21 cellular contexts compared by ENCODE assay signal in genomic region chr9:100030548-100030947, GRCh38.
DNase-seq lines count a peak whose midpoint lies in the region; ATAC-seq and TF ChIP-seq lines count a peak whose summit lies in the region.
"Had no signal": no experiment of that assay in that cellular context is flagged by ENCODE, and none has a peak within 500 bp of the region (broad histone marks: within the 10 kb centered on the region; RNA-seq: fewer than 3 reads in every experiment).

No MANE protein-coding gene starts in this region.

- H4K20me1 ChIP-seq in OCI-LY1 (ENCODE audit: insufficient read depth, low read length): no peaks in the 10 kb centered on the region

- no peak overlapping the region for H3K4me3 ChIP-seq in OCI-LY1 (ENCODE audit: low read depth, low read length, poor library complexity, severe bottlenecking)
- H3K4me3 ChIP-seq: thoracic aorta had no signal

- peaks cover 21% of the 10 kb centered on the region for H3K4me1 Mint-ChIP-seq in activated naive CD8-positive, alpha-beta T cell treated with anti-CD3 and anti-CD28 coated beads, Interleukin-2, amount 50 U/mL, for 24 hours
- peaks cover 22% of the 10 kb centered on the region for H3K4me1 Mint-ChIP-seq in activated naive CD8-positive, alpha-beta T cell treated with anti-CD3 and anti-CD28 coated beads for 36 hours
- peaks cover 21 to 38% of the 10 kb centered on the region in 2 donors for H3K4me1 Mint-ChIP-seq in stimulated activated naive B cell treated with anti-CD40 and anti-IgM and Interleukin-4, amounts not matched to agents 10 μg/mL and 1 μg/mL and 100 μg/mL, for 72 hours

- H3K27ac ChIP-seq in OCI-LY1 (ENCODE audit: low read depth, low read length, poor library complexity, severe bottlenecking): peak overlapping the region; percentile 15
- H3K27ac ChIP-seq: 22Rv1, thoracic aorta had no signal

- H3K9ac ChIP-seq in OCI-LY1 (ENCODE audit: low read length): no peak overlapping the region

- H3K9me3 ChIP-seq in OCI-LY1 (ENCODE audit: low read length): peaks cover 3% of the 10 kb centered on the region; the same call in 1 of the 2 replicates
- H3K9me3 ChIP-seq: thoracic aorta had no signal

- no peak overlapping the region for H3K4me2 ChIP-seq in OCI-LY1 (ENCODE audit: low read length)

- peak overlapping the region; percentile 28 for H3K27ac Mint-ChIP-seq in activated naive CD8-positive, alpha-beta T cell treated with anti-CD3 and anti-CD28 coated beads, Interleukin-2, amount 50 U/mL, for 24 hours
- H3K27ac Mint-ChIP-seq in activated naive CD8-positive, alpha-beta T cell treated with anti-CD3 and anti-CD28 coated beads for 36 hours: no peak overlapping the region
- H3K27ac Mint-ChIP-seq in stimulated activated naive B cell treated with anti-CD40 and anti-IgM and Interleukin-4, amounts not matched to agents 10 μg/mL and 1 μg/mL and 100 μg/mL, for 72 hours: no peak overlapping the region
- H3K27ac Mint-ChIP-seq: activated naive CD4-positive, alpha-beta T cell treated with anti-CD3 and anti-CD28 coated beads, Interleukin-2, amount 10 ng/mL, durations not matched to agents 7 days and 5 days; activated T-helper 1 cell treated with anti-CD3 and anti-CD28 coated beads, Interleukin-12 subunit alpha, Interleukin-12 subunit beta, Interleukin-2, Interleukin-4 antibody, amounts not matched to agents 30 ng/mL and 10 ng/mL and 1 ng/mL, durations not matched to agents 14 hours and 24 hours and 36 hours had no signal

- H3F3A ChIP-seq in OCI-LY1 (ENCODE audit: insufficient read depth, low read length): no peaks in the 10 kb centered on the region

- no peaks in the 10 kb centered on the region for H3K27me3 ChIP-seq in OCI-LY1 (ENCODE audit: insufficient read depth, low read length)

- peaks cover 46% of the 10 kb centered on the region for H3K36me3 ChIP-seq in OCI-LY1 (ENCODE audit: insufficient read depth, low read length)
- H3K36me3 ChIP-seq: thoracic aorta had no signal

- no peak for DNase-seq in activated naive CD8-positive, alpha-beta T cell treated with anti-CD3 and anti-CD28 coated beads, Interleukin-2, amount 50 U/mL, for 24 hours
- no peak for DNase-seq in activated naive CD8-positive, alpha-beta T cell treated with anti-CD3 and anti-CD28 coated beads for 36 hours
- DNase-seq in stimulated activated naive B cell treated with anti-CD40 and anti-IgM and Interleukin-4, amounts not matched to agents 10 μg/mL and 1 μg/mL and 100 μg/mL, for 72 hours: no peak
- DNase-seq: activated CD4-positive, alpha-beta T cell treated with anti-CD3 and anti-CD28 coated beads, Interleukin-2, amount 50 U/mL, for 1 hour; activated naive CD4-positive, alpha-beta T cell treated with anti-CD3 and anti-CD28 coated beads, Interleukin-2, amount 10 ng/mL, durations not matched to agents 7 days and 5 days; amygdala; Karpas-422; naive thymus-derived CD4-positive, alpha-beta T cell; NCI-H1436; NCI-H774; occipital lobe had no signal

- no peaks in the 10 kb centered on the region for H3K27me3 Mint-ChIP-seq in activated naive CD8-positive, alpha-beta T cell treated with anti-CD3 and anti-CD28 coated beads, Interleukin-2, amount 50 U/mL, for 24 hours
- no peaks in the 10 kb centered on the region for H3K27me3 Mint-ChIP-seq in activated naive CD8-positive, alpha-beta T cell treated with anti-CD3 and anti-CD28 coated beads for 36 hours
- H3K27me3 Mint-ChIP-seq in stimulated activated naive B cell treated with anti-CD40 and anti-IgM and Interleukin-4, amounts not matched to agents 10 μg/mL and 1 μg/mL and 100 μg/mL, for 72 hours: no peaks in the 10 kb centered on the region
- H3K27me3 Mint-ChIP-seq: activated naive CD4-positive, alpha-beta T cell treated with anti-CD3 and anti-CD28 coated beads, Interleukin-2, amount 10 ng/mL, durations not matched to agents 7 days and 5 days; naive thymus-derived CD4-positive, alpha-beta T cell; stimulated activated naive CD8-positive, alpha-beta T cell treated with anti-CD3 and anti-CD28 coated beads, Interleukin-15, Interleukin-2, amounts not matched to agents 100 ng/mL and 50 ng/mL, for 24 hours had no signal

- no peak for TF ChIP-seq CTCF in OCI-LY1 (IDR thresholded peaks at IDR 0.05; ENCODE audit: low read length)

- no peak overlapping the region for H2AFZ ChIP-seq in OCI-LY1 (ENCODE audit: low read length)

- H3K36me3 Mint-ChIP-seq in activated naive CD8-positive, alpha-beta T cell treated with anti-CD3 and anti-CD28 coated beads, Interleukin-2, amount 50 U/mL, for 24 hours (ENCODE audit: low read depth): peaks cover 21% of the 10 kb centered on the region
- H3K36me3 Mint-ChIP-seq in activated naive CD8-positive, alpha-beta T cell treated with anti-CD3 and anti-CD28 coated beads for 36 hours: peaks cover 28% of the 10 kb centered on the region
- peaks cover 31 to 50% of the 10 kb centered on the region in 2 donors for H3K36me3 Mint-ChIP-seq in stimulated activated naive B cell treated with anti-CD40 and anti-IgM and Interleukin-4, amounts not matched to agents 10 μg/mL and 1 μg/mL and 100 μg/mL, for 72 hours

- H3K4me3 Mint-ChIP-seq in activated naive CD8-positive, alpha-beta T cell treated with anti-CD3 and anti-CD28 coated beads, Interleukin-2, amount 50 U/mL, for 24 hours: no peak overlapping the region
- H3K4me3 Mint-ChIP-seq in activated naive CD8-positive, alpha-beta T cell treated with anti-CD3 and anti-CD28 coated beads for 36 hours: no peak overlapping the region
- H3K4me3 Mint-ChIP-seq in stimulated activated naive B cell treated with anti-CD40 and anti-IgM and Interleukin-4, amounts not matched to agents 10 μg/mL and 1 μg/mL and 100 μg/mL, for 72 hours: no peak overlapping the region
- H3K4me3 Mint-ChIP-seq: activated naive CD4-positive, alpha-beta T cell treated with anti-CD3 and anti-CD28 coated beads, Interleukin-2, amount 10 ng/mL, durations not matched to agents 7 days and 5 days; activated T-helper 1 cell treated with anti-CD3 and anti-CD28 coated beads, Interleukin-12 subunit alpha, Interleukin-12 subunit beta, Interleukin-2, Interleukin-4 antibody, amounts not matched to agents 30 ng/mL and 10 ng/mL and 1 ng/mL, durations not matched to agents 14 hours and 24 hours and 36 hours; naive thymus-derived CD4-positive, alpha-beta T cell; stimulated activated naive CD8-positive, alpha-beta T cell treated with anti-CD3 and anti-CD28 coated beads, Interleukin-15, Interleukin-2, amounts not matched to agents 100 ng/mL and 50 ng/mL, for 24 hours had no signal

- TF ChIP-seq POLR2A in GM18505 (IDR thresholded peaks at IDR 0.05; ENCODE audit: borderline replicate concordance, extremely low read depth, insufficient read depth, insufficient read length): no peak

- ATAC-seq in activated naive CD8-positive, alpha-beta T cell treated with anti-CD3 and anti-CD28 coated beads, Interleukin-2, amount 50 U/mL, for 24 hours: no peak
- peak; percentile 60 for ATAC-seq in HG02798 (IDR thresholded peaks at IDR 0.05; ENCODE audit: poor library complexity, unreplicated experiment)
- peak; percentile 50 to 53 for ATAC-seq in stimulated activated naive B cell treated with anti-CD40 and anti-IgM and Interleukin-4, amounts not matched to agents 10 μg/mL and 1 μg/mL and 100 μg/mL, for 72 hours (replicated peaks)
- ATAC-seq in SK-N-SH treated with all-trans-retinoic acid at 6 μM for 48 hours: no peak
- ATAC-seq in HG03135 (IDR thresholded peaks at IDR 0.05; ENCODE audit: unreplicated experiment): no peak
- no peak for ATAC-seq in GM18505 (IDR thresholded peaks at IDR 0.05; ENCODE audit: unreplicated experiment)
- ATAC-seq: left lobe of liver; naive thymus-derived CD4-positive, alpha-beta T cell had no signal

- H3K79me2 ChIP-seq in OCI-LY1 (ENCODE audit: insufficient read depth, low read length): peaks cover 11% of the 10 kb centered on the region; the same call in 1 of the 2 replicates

- H3K9me2 ChIP-seq in OCI-LY1 (ENCODE audit: low read depth, low read length): no peaks in the 10 kb centered on the region

- H3K9me3 Mint-ChIP-seq in activated naive CD8-positive, alpha-beta T cell treated with anti-CD3 and anti-CD28 coated beads, Interleukin-2, amount 50 U/mL, for 24 hours: peaks cover 7% of the 10 kb centered on the region
- peaks cover 5% of the 10 kb centered on the region for H3K9me3 Mint-ChIP-seq in activated naive CD8-positive, alpha-beta T cell treated with anti-CD3 and anti-CD28 coated beads for 36 hours
- no peaks in the 10 kb centered on the region for H3K9me3 Mint-ChIP-seq in stimulated activated naive B cell treated with anti-CD40 and anti-IgM and Interleukin-4, amounts not matched to agents 10 μg/mL and 1 μg/mL and 100 μg/mL, for 72 hours
- H3K9me3 Mint-ChIP-seq: activated T-helper 1 cell treated with anti-CD3 and anti-CD28 coated beads, Interleukin-12 subunit alpha, Interleukin-12 subunit beta, Interleukin-2, Interleukin-4 antibody, amounts not matched to agents 30 ng/mL and 10 ng/mL and 1 ng/mL, durations not matched to agents 14 hours and 24 hours and 36 hours; stimulated activated naive CD8-positive, alpha-beta T cell treated with anti-CD3 and anti-CD28 coated beads, Interleukin-15, Interleukin-2, amounts not matched to agents 100 ng/mL and 50 ng/mL, for 24 hours had no signal

- H3K4me1 ChIP-seq in OCI-LY1 (ENCODE audit: insufficient read depth, low read length, severe bottlenecking): peaks cover 4% of the 10 kb centered on the region

TF ChIP-seq in SK-N-SH treated with all-trans-retinoic acid at 6 μM for 48 hours, 23 proteins besides CTCF, POLR2A, EP300 and RAD21 (continues in another document):
- TF ChIP-seq GLIS3 (CRISPR knock-in tag; IDR thresholded peaks at IDR 0.05) (no peak), ISL1 (CRISPR knock-in tag; IDR thresholded peaks at IDR 0.05) (no peak), ZC3H10 (CRISPR knock-in tag; IDR thresholded peaks at IDR 0.05) (no peak), ZNF70 (CRISPR knock-in tag; IDR thresholded peaks at IDR 0.05) (no peak), ZFP3 (CRISPR knock-in tag; IDR thresholded peaks at IDR 0.05) (no peak)

Comparison
In these comparisons a context has a peak if more than half of its experiments do, and no peak if none do; other contexts are left out.
1. ATAC-seq: peak in HG02798 (single experiment) and stimulated activated naive B cell treated with anti-CD40 and anti-IgM and Interleukin-4, amounts not matched to agents 10 μg/mL and 1 μg/mL and 100 μg/mL, for 72 hours (2 of 2); none in activated naive CD8-positive, alpha-beta T cell treated with anti-CD3 and anti-CD28 coated beads, Interleukin-2, amount 50 U/mL, for 24 hours (single experiment), SK-N-SH treated with all-trans-retinoic acid at 6 μM for 48 hours (single experiment), HG03135 (single experiment) and GM18505 (single experiment).